In genomic region chr7:28310449-28310848, GRCh38 we compare ENCODE assay signal across 5 cellular contexts.
"Had no signal": no experiment of that assay in that cellular context is flagged by ENCODE, and none has a peak within 500 bp of the region (broad histone marks: within the 10 kb centered on the region; RNA-seq: fewer than 3 reads in every experiment).

No MANE protein-coding gene starts in this region.

- H3K27ac ChIP-seq: HL-60, KMS-11 had no signal

- H3K9ac ChIP-seq: KMS-11 had no signal

- FAIRE-seq: HTR-8/SVneo had no signal

- DNase-seq: KBM-7, KG1 had no signal

- H3K4me2 ChIP-seq: KMS-11 had no signal
